ENCODE assay signal across 16 cellular contexts in genomic region chr15:66165856-66166255, GRCh38.
DNase-seq lines count a peak whose midpoint lies in the region.
"Had no signal": no experiment of that assay in that cellular context is flagged by ENCODE, and none has a peak within 500 bp of the region (broad histone marks: within the 10 kb centered on the region; RNA-seq: fewer than 3 reads in every experiment).

No MANE protein-coding gene starts in this region.

- peaks cover 0 to 4% (median 2%) of the 10 kb centered on the region in 3 experiments for H3K27me3 ChIP-seq in neuronal stem cell (ENCODE audit: control insufficient read depth in 3 of 3, insufficient read depth in 3 of 3, low read depth in 1 of 3, low read length in 3 of 3)

- no peak overlapping the region for H2BK120ac ChIP-seq in neuronal stem cell (ENCODE audit: low read depth, low read length)

- H3K27ac ChIP-seq in neuronal stem cell (replicated peaks; ENCODE audit: low read length): no peak overlapping the region
- H3K27ac ChIP-seq: A549, HL-60 had no signal

- H3K9ac ChIP-seq in neuronal stem cell (ENCODE audit: low read depth, low read length, poor library complexity): no peak overlapping the region

- H3K18ac ChIP-seq in neuronal stem cell (ENCODE audit: low read length): peak overlapping the region; percentile 58

- no peak overlapping the region for H2AFZ ChIP-seq in neuronal stem cell (ENCODE audit: low read length)
- H2AFZ ChIP-seq: GM23338 had no signal

- no peak overlapping the region for H2BK12ac ChIP-seq in neuronal stem cell (ENCODE audit: low read length)

- no CpG with 5 or more reads among the region's 6 CpGs for WGBS in neuronal stem cell (ENCODE audit: extremely low coverage in 2 of 2, insufficient read length in 2 of 2, insufficient replicate concordance in 1 of 2), 2 donors

- no peaks in the 10 kb centered on the region for H3K79me1 ChIP-seq in neuronal stem cell (ENCODE audit: low read depth, low read length)

- no peak overlapping the region for H3K23ac ChIP-seq in neuronal stem cell (ENCODE audit: low read depth, low read length, poor library complexity)

- H4K91ac ChIP-seq in neuronal stem cell (ENCODE audit: low read depth, low read length, poor library complexity): no peak overlapping the region

- no peak overlapping the region for H3K4ac ChIP-seq in neuronal stem cell (ENCODE audit: low read length)

- no peak overlapping the region for H4K8ac ChIP-seq in neuronal stem cell (ENCODE audit: low read depth, low read length)

- no peak overlapping the region for H3K4me3 ChIP-seq in neuronal stem cell (ENCODE audit: low read length in 2 of 2)
- H3K4me3 ChIP-seq: A549, GM23338, K562 had no signal

- no peak overlapping the region for H3K4me2 ChIP-seq in neuronal stem cell (ENCODE audit: insufficient read depth, low read length, poor library complexity, severe bottlenecking)
- H3K4me2 ChIP-seq: A549, GM23338 had no signal

- peak overlapping the region; percentile 33 for H2BK15ac ChIP-seq in neuronal stem cell (ENCODE audit: low read length)

- DNase-seq in NCI-H2171 treated with DMSO at 0.1 percent for 48 hours (lab: John Stamatoyannopoulos, UW): peak; percentile 58
- no peak for DNase-seq in NCI-H2171 (lab: John Stamatoyannopoulos, UW)
- DNase-seq in NCI-H2107 treated with DMSO at 0.1 percent for 48 hours (lab: John Stamatoyannopoulos, UW; ENCODE audit: unreplicated experiment): peak; percentile 54
- peak; percentile 88 to 90 for DNase-seq in SHP77 (lab: John Stamatoyannopoulos, UW)
- DNase-seq in neuronal stem cell (ENCODE audit: low spot score): no peak
- no peak for DNase-seq in NCI-H2029 treated with DMSO at 0.1 percent for 48 hours (lab: John Stamatoyannopoulos, UW)
- no peak for DNase-seq in NCI-H2196 (lab: John Stamatoyannopoulos, UW; ENCODE audit: unreplicated experiment)
- DNase-seq in HUDEP-2 (lab: John Stamatoyannopoulos, UW; ENCODE audit: unreplicated experiment in 76 of 76): no peak
- DNase-seq: HFFc6, NCI-H1105 treated with DMSO at 0.1 percent for 48 hours, NCI-H526 treated with DMSO at 0.1 percent for 48 hours, T-helper 9 cell had no signal

- H3K36me3 ChIP-seq in neuronal stem cell (replicated peaks in 1 of 2; ENCODE audit: control insufficient read depth in 2 of 2, insufficient read depth in 2 of 2, low read length in 2 of 2): no peaks in the 10 kb centered on the region

- H2AK5ac ChIP-seq in neuronal stem cell (ENCODE audit: low read depth, low read length): no peak overlapping the region

- H3K9me3 ChIP-seq in neuronal stem cell (replicated peaks in 1 of 2; ENCODE audit: control insufficient read depth in 2 of 2, insufficient read depth in 1 of 2, low read depth in 1 of 2, low read length in 2 of 2): no peaks in the 10 kb centered on the region
- H3K9me3 ChIP-seq: A549 had no signal

- H2BK5ac ChIP-seq in neuronal stem cell (ENCODE audit: low read length): no peak overlapping the region

- no peak overlapping the region for H3K14ac ChIP-seq in neuronal stem cell (ENCODE audit: low read length)

- H3K4me1 ChIP-seq in neuronal stem cell (ENCODE audit: control insufficient read depth in 2 of 2, insufficient read depth in 1 of 2, low read depth in 1 of 2, low read length in 2 of 2): peaks cover 0 to 3% of the 10 kb centered on the region in 2 donors
- H3K4me1 ChIP-seq: A549 had no signal

Comparison
In these comparisons a context has a peak if more than half of its experiments do, and no peak if none do; other contexts are left out.
1. DNase-seq: peak in NCI-H2171 treated with DMSO at 0.1 percent for 48 hours (single experiment), NCI-H2107 treated with DMSO at 0.1 percent for 48 hours (single experiment) and SHP77 (2 of 2); none in NCI-H2171 (single experiment), neuronal stem cell (single experiment), NCI-H2029 treated with DMSO at 0.1 percent for 48 hours (single experiment), NCI-H2196 (single experiment) and HUDEP-2 (0 of 76).